In the genomic region with DNA sequence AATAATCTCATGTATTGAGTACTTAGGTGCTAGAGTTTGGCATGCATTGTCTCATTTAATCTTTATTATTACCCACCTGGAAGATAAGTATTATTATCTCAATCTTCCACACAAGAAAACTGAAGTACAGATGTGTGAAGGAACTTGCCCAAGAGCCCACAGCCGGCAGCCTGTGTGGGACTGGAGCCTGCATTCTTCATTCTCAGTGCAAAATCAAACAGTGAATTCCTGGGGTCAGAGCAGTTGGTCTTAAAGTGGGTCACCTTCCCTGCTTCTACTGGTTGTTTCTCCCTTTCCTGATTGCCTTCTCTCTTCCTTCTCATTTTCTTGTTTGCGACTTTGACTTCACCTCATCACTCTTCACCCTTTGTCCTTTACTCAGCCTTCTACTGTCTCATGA, we compare ENCODE assay signal across 23 cellular contexts.
DNase-seq lines count a peak whose midpoint lies in the region; ATAC-seq, FAIRE-seq and TF ChIP-seq lines count a peak whose summit lies in the region.
"Had no signal": no experiment of that assay in that cellular context is flagged by ENCODE, and none has a peak within 500 bp of the region (broad histone marks: within the 10 kb centered on the region; RNA-seq: fewer than 3 reads in every experiment).

No MANE protein-coding gene starts in this region.

- H3K4me1 ChIP-seq in HUES6 (ENCODE audit: control insufficient read depth, insufficient read depth, low read length) (peaks cover 41% of the 10 kb centered on the region), kidney (ENCODE audit: control insufficient read depth in 1 of 2, insufficient read depth in 1 of 2, low read depth in 1 of 2, low read length in 2 of 2) (no peaks in the 10 kb centered on the region), body of pancreas (peaks cover 12% of the 10 kb centered on the region)
- H3K4me1 ChIP-seq: Peyer's patch had no signal

- H3K4me1 Mint-ChIP-seq in mesothelial cell of epicardium: peaks cover 67% of the 10 kb centered on the region
- H3K4me1 Mint-ChIP-seq: CD8-positive, alpha-beta memory T cell had no signal

- H3K9me3 ChIP-seq in HUES6 (ENCODE audit: control insufficient read depth, insufficient read depth, low read depth, low read length) (no peaks in the 10 kb centered on the region; the same call in 1 of the 2 replicates), kidney (ENCODE audit: control insufficient read depth in 1 of 2, low read length in 2 of 2) (no peaks in the 10 kb centered on the region), body of pancreas (no peaks in the 10 kb centered on the region)
- H3K9me3 ChIP-seq: Peyer's patch, SJSA1 had no signal

- no peak for TF ChIP-seq CTCF in AG10803 (conservative IDR thresholded peaks at IDR 0.05; ENCODE audit: low read length)
- TF ChIP-seq CTCF in mesothelial cell of epicardium (IDR thresholded peaks at IDR 0.05; ENCODE audit: unreplicated experiment): no peak
- TF ChIP-seq CTCF in kidney (IDR thresholded peaks at IDR 0.05; ENCODE audit: borderline replicate concordance, extremely low read depth, insufficient read depth): no peak
- no peak for TF ChIP-seq CTCF in body of pancreas (IDR thresholded peaks at IDR 0.05)

- no peak for FAIRE-seq in kidney (lab: Jason Lieb, UNC)

- no peak overlapping the region for H3K27ac ChIP-seq in HUES6 (ENCODE audit: low read depth, low read length)
- no peak overlapping the region for H3K27ac ChIP-seq in kidney (ENCODE audit: low read depth in 2 of 2, low read length in 2 of 2)
- no peak overlapping the region for H3K27ac ChIP-seq in body of pancreas
- H3K27ac ChIP-seq: Peyer's patch, SJSA1 had no signal

- no peak for TF ChIP-seq POLR2A in body of pancreas (IDR thresholded peaks at IDR 0.05)

- DNase-seq in AG10803 (ENCODE audit: low read depth): peak; percentile 23
- DNase-seq in astrocyte of the hippocampus (ENCODE audit: low read depth, low spot score): peak; percentile 61
- DNase-seq in mesothelial cell of epicardium (ENCODE audit: low spot score in 2 of 2, unreplicated experiment in 2 of 2): no peak
- DNase-seq in cerebellar nuclear complex (lab: John Stamatoyannopoulos, UW): no peak
- no peak for DNase-seq in kidney
- no peak for DNase-seq in body of pancreas
- DNase-seq: 8988T; AML-193; C1 segment of cervical spinal cord; CD8-positive, alpha-beta memory T cell; GF-D8; GOT3; KG1; NCI-H1092; NCI-H1436; NCI-H2029; NCI-H2227 treated with DMSO at 0.1 percent for 48 hours; NCI-H510A; NCI-H774; Peyer's patch had no signal

- H3K9ac ChIP-seq in HUES6 (ENCODE audit: low read length) (no peak overlapping the region), kidney (ENCODE audit: low read length in 2 of 2) (no peak overlapping the region)

- H3K27me3 Mint-ChIP-seq in mesothelial cell of epicardium (ENCODE audit: low read depth): no peaks in the 10 kb centered on the region

- 36 to 47% methylated on average over 2 of the region's 2 CpGs for WGBS in body of pancreas, 2 donors

- H3K4me3 ChIP-seq in AG10803 (ENCODE audit: low read length) (no peak overlapping the region), HUES6 (ENCODE audit: low read depth, low read length) (peak overlapping the region; percentile 60), kidney (ENCODE audit: low read length in 2 of 2) (no peak overlapping the region), body of pancreas (no peak overlapping the region)
- H3K4me3 ChIP-seq: Peyer's patch, SJSA1 had no signal

- peaks cover 3% of the 10 kb centered on the region for H3K36me3 Mint-ChIP-seq in mesothelial cell of epicardium
- H3K36me3 Mint-ChIP-seq: CD8-positive, alpha-beta memory T cell had no signal

- no peaks in the 10 kb centered on the region for H3K9me3 Mint-ChIP-seq in mesothelial cell of epicardium

- H3K27me3 ChIP-seq in HUES6 (ENCODE audit: control insufficient read depth, insufficient read depth, low read length): no peaks in the 10 kb centered on the region
- H3K27me3 ChIP-seq in body of pancreas: no peaks in the 10 kb centered on the region
- H3K27me3 ChIP-seq: Peyer's patch, SJSA1 had no signal

- ATAC-seq in HG03045 (IDR thresholded peaks at IDR 0.05; ENCODE audit: unreplicated experiment) (no peak), body of pancreas (no peak)

- H3K36me3 ChIP-seq in HUES6 (ENCODE audit: control insufficient read depth, insufficient read depth, low read length) (no peaks in the 10 kb centered on the region), kidney (ENCODE audit: control insufficient read depth in 1 of 2, insufficient read depth in 2 of 2, low read length in 2 of 2) (no peaks in the 10 kb centered on the region), body of pancreas (replicated peaks in 1 of 2; ENCODE audit: insufficient read depth in 1 of 2, low read depth in 2 of 2) (no peaks in the 10 kb centered on the region)
- H3K36me3 ChIP-seq: Peyer's patch, SJSA1 had no signal

- peak overlapping the region; percentile 43 for H3K27ac Mint-ChIP-seq in mesothelial cell of epicardium
- H3K27ac Mint-ChIP-seq: CD8-positive, alpha-beta memory T cell had no signal

- intact Hi-C loops in kidney (cut with DNase I): no loop called here
- intact Hi-C loops in body of pancreas (cut with DNase I): no loop called here

- peak overlapping the region; percentile 1 for H3K4me3 Mint-ChIP-seq in mesothelial cell of epicardium
- H3K4me3 Mint-ChIP-seq: CD8-positive, alpha-beta memory T cell had no signal

Comparison
In these comparisons a context has a peak if more than half of its experiments do, and no peak if none do; other contexts are left out.
1. DNase-seq: peak in AG10803 (single experiment) and astrocyte of the hippocampus (single experiment); none in mesothelial cell of epicardium (0 of 2), cerebellar nuclear complex (0 of 2), kidney (single experiment) and body of pancreas (0 of 4).